ENCODE assay signal across 29 cellular contexts in genomic region chr11:109765709-109766311, GRCh38.
"Had no signal": no experiment of that assay in that cellular context is flagged by ENCODE, and none has a peak within 500 bp of the region (broad histone marks: within the 10 kb centered on the region; RNA-seq: fewer than 3 reads in every experiment).

No MANE protein-coding gene starts in this region.

- FAIRE-seq: colon, TTC549 had no signal

- H3K27ac ChIP-seq: ascending aorta, WERI-Rb-1 had no signal

- H3K27me3 ChIP-seq: ascending aorta had no signal

- H3K36me3 ChIP-seq: ascending aorta, WERI-Rb-1 had no signal

- H3K4me3 ChIP-seq: ascending aorta had no signal

- ATAC-seq: activated CD4-positive, alpha-beta T cell treated with anti-CD3 and anti-CD28 coated beads for 36 hours; activated CD4-positive, CD25-positive, alpha-beta regulatory T cell treated with anti-CD3 and anti-CD28 coated beads, Interleukin-2, amount 50 U/mL, for 24 hours; activated CD8-positive, alpha-beta memory T cell treated with anti-CD3 and anti-CD28 coated beads, Interleukin-2, amount 10 ng/mL, durations not matched to agents 7 days and 5 days; activated CD8-positive, alpha-beta T cell treated with anti-CD3 and anti-CD28 coated beads, Interleukin-2, amount 10 ng/mL, durations not matched to agents 7 days and 5 days; activated naive CD8-positive, alpha-beta T cell treated with anti-CD3 and anti-CD28 coated beads, Interleukin-2, amount 50 U/mL, for 24 hours had no signal

- DNase-seq: activated CD4-positive, alpha-beta memory T cell treated with anti-CD3 and anti-CD28 coated beads, Interleukin-2, amount 10 ng/mL, durations not matched to agents 7 days and 5 days; activated CD4-positive, alpha-beta T cell treated with anti-CD3 and anti-CD28 coated beads for 1 hour; activated CD4-positive, alpha-beta T cell treated with anti-CD3 and anti-CD28 coated beads for 36 hours; activated CD4-positive, alpha-beta T cell treated with anti-CD3 and anti-CD28 coated beads for 48 hours; activated CD4-positive, alpha-beta T cell treated with anti-CD3 and anti-CD28 coated beads, Interleukin-2, amount 10 ng/mL, durations not matched to agents 7 days and 5 days; activated CD4-positive, alpha-beta T cell treated with anti-CD3 and anti-CD28 coated beads, Interleukin-2, amount 50 U/mL, for 48 hours; activated CD4-positive, CD25-positive, alpha-beta regulatory T cell; activated CD8-positive, alpha-beta memory T cell treated with anti-CD3 and anti-CD28 coated beads for 24 hours; activated CD8-positive, alpha-beta memory T cell treated with anti-CD3 and anti-CD28 coated beads, Interleukin-2, amount 10 ng/mL, durations not matched to agents 7 days and 5 days; activated CD8-positive, alpha-beta memory T cell treated with anti-CD3 and anti-CD28 coated beads, Interleukin-2, amount 50 U/mL, for 48 hours; activated CD8-positive, alpha-beta T cell treated with anti-CD3 and anti-CD28 coated beads, Interleukin-2, amount 10 ng/mL, durations not matched to agents 7 days and 5 days; activated effector memory CD4-positive, alpha-beta T cell treated with Interleukin-2 at 50 U/mL for 16 hours; activated gamma-delta T cell; activated naive CD4-positive, alpha-beta T cell treated with anti-CD3 and anti-CD28 coated beads, Interleukin-2, amount 10 ng/mL, durations not matched to agents 7 days and 5 days; activated naive CD4-positive, alpha-beta T cell treated with Interleukin-2 at 50 U/mL for 16 hours; activated naive CD8-positive, alpha-beta T cell treated with anti-CD3 and anti-CD28 coated beads, Interleukin-2, amount 10 ng/mL, durations not matched to agents 7 days and 5 days; activated naive CD8-positive, alpha-beta T cell treated with anti-CD3 and anti-CD28 coated beads, Interleukin-2, amount 50 U/mL, for 24 hours; activated T-cell treated with anti-CD3 and anti-CD28 coated beads, Interleukin-2, amount 50 U/mL, for 24 hours; activated T-cell treated with anti-CD3 and anti-CD28 coated beads, Interleukin-2, amount 50 U/mL, for 48 hours; amygdala; anterior cingulate cortex; central memory CD4-positive, alpha-beta T cell; T-helper 2 cell; T-helper 9 cell; WERI-Rb-1 had no signal
